ENCODE assay signal across 8 cellular contexts in the genomic region with DNA sequence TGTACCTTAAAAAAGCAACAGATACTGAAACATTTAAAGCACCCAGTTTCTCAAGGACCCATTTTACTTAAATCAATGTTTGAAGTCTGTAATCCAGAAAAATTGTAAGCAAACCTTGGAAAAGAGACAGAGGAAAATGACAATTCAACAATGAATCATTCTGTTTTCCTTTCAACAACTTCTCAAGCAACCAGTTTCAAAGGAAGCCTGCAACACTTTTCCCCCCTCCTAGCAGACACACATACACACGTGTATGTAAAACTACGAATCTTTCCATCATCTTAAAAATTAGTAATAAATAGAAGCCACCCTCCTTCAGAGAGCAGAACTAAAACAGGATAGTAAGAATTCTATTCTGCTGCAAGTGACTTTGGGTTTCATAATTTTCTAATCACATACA. TPM values are rescaled to one million over a fixed set of nuclear protein-coding genes. Genes with fewer than 3 reads are reported as not detected.
DNase-seq lines count a peak whose midpoint lies in the region; ATAC-seq, FAIRE-seq and TF ChIP-seq lines count a peak whose summit lies in the region.

No MANE protein-coding gene starts in this region.

- ATAC-seq in GM19467 (IDR thresholded peaks at IDR 0.05; ENCODE audit: unreplicated experiment) = no peak

- H3K4me3 ChIP-seq in AG04449 (ENCODE audit: low read depth, low read length) (peak overlapping the region; percentile 81), kidney (ENCODE audit: low read length in 2 of 2) (peak overlapping the region; percentile 64 to 94)

- no peak for DNase-seq in AG04449 (ENCODE audit: low read depth, low spot score)
- peak; percentile 47 for DNase-seq in HCEC 1CT
- no peak for DNase-seq in kidney
- peak; percentile 77 for DNase-seq in superior temporal gyrus (ENCODE audit: extremely low spot score)
- no peak for DNase-seq in stimulated activated CD4-positive, alpha-beta T cell treated with anti-CD3 and anti-CD28 coated beads, Interleukin-1b, Interleukin-23, amount 100 ng/mL, for 48 hours
- no peak for DNase-seq in COR-L47 (lab: John Stamatoyannopoulos, UW)

- 0% methylated on average over 2 of the region's 2 CpGs for WGBS in adipose tissue, 3 donors

- H3K4me1 ChIP-seq in kidney (ENCODE audit: control insufficient read depth in 1 of 2, insufficient read depth in 1 of 2, low read depth in 1 of 2, low read length in 2 of 2) = peaks cover 9 to 23% of the 10 kb centered on the region in 2 donors

- H3K9ac ChIP-seq in kidney (ENCODE audit: low read length in 2 of 2) = peak overlapping the region; percentile 74 to 96

- no peaks in the 10 kb centered on the region for H3K9me3 ChIP-seq in kidney (ENCODE audit: control insufficient read depth in 1 of 2, low read length in 2 of 2)

- TF ChIP-seq CTCF in AG04449 (IDR thresholded peaks at IDR 0.05; ENCODE audit: insufficient read depth, low read length, missing control alignments) = no peak
- no peak for TF ChIP-seq CTCF in kidney (IDR thresholded peaks at IDR 0.05; ENCODE audit: borderline replicate concordance, extremely low read depth, insufficient read depth)

- intact Hi-C loops in kidney (cut with DNase I) = no loop called here

- CTCF ChIA-PET in AG04449 (lab: Yijun Ruan, JAX) = interaction anchor here (1.4 kb wide), 1 partner anchor 42 kb away, joined by 4 read pairs; no protein-coding TSS in a partner anchor

- FAIRE-seq in kidney (lab: Jason Lieb, UNC) = no peak

- POLR2A ChIA-PET in AG04449 (lab: Yijun Ruan, JAX) = interaction anchor here (1.6 kb wide), 1 partner anchor 33 kb away, joined by 3 read pairs; no protein-coding TSS in a partner anchor

- H3K36me3 ChIP-seq in kidney (ENCODE audit: control insufficient read depth in 1 of 2, insufficient read depth in 2 of 2, low read length in 2 of 2) = no peaks in the 10 kb centered on the region

- H3K27ac ChIP-seq in adipose tissue (ENCODE audit: low read depth, low read length) (peak overlapping the region; percentile 38), kidney (ENCODE audit: low read depth in 2 of 2, low read length in 2 of 2) (peak overlapping the region; percentile 94 to 98)

RNA-seq across cellular contexts. Expression of a gene that starts 1.1 kb away (rescaled TPM):
- 10 to 100 TPM; 15.8 to 40.7 (median 39.6) TPM for polyA plus RNA-seq in adipose tissue
- total RNA-seq in kidney = 176 TPM
- polyA plus RNA-seq in kidney (ENCODE audit: insufficient read depth, low read depth, low replicate concordance) = 37.2 TPM

Comparison
In these comparisons a context has a peak if more than half of its experiments do, and no peak if none do; other contexts are left out.
1. DNase-seq: peak in HCEC 1CT (single experiment) and superior temporal gyrus (single experiment); none in AG04449 (single experiment), kidney (single experiment), stimulated activated CD4-positive, alpha-beta T cell treated with anti-CD3 and anti-CD28 coated beads, Interleukin-1b, Interleukin-23, amount 100 ng/mL, for 48 hours (single experiment) and COR-L47 (single experiment).